ENCODE assay signal across 1 cellular context in genomic region chr12:49131051-49131972, GRCh38.
TF ChIP-seq lines count a peak whose summit lies in the region.

TUBA1B (minus strand) TSS chr12:49131395; CDS start chr12:49131300, 95 bp downstream.

TF ChIP-seq in K562, 482 proteins besides CTCF, POLR2A, EP300 and RAD21 (continued from another document and continues in another):
- TF ChIP-seq, protein P1, sequence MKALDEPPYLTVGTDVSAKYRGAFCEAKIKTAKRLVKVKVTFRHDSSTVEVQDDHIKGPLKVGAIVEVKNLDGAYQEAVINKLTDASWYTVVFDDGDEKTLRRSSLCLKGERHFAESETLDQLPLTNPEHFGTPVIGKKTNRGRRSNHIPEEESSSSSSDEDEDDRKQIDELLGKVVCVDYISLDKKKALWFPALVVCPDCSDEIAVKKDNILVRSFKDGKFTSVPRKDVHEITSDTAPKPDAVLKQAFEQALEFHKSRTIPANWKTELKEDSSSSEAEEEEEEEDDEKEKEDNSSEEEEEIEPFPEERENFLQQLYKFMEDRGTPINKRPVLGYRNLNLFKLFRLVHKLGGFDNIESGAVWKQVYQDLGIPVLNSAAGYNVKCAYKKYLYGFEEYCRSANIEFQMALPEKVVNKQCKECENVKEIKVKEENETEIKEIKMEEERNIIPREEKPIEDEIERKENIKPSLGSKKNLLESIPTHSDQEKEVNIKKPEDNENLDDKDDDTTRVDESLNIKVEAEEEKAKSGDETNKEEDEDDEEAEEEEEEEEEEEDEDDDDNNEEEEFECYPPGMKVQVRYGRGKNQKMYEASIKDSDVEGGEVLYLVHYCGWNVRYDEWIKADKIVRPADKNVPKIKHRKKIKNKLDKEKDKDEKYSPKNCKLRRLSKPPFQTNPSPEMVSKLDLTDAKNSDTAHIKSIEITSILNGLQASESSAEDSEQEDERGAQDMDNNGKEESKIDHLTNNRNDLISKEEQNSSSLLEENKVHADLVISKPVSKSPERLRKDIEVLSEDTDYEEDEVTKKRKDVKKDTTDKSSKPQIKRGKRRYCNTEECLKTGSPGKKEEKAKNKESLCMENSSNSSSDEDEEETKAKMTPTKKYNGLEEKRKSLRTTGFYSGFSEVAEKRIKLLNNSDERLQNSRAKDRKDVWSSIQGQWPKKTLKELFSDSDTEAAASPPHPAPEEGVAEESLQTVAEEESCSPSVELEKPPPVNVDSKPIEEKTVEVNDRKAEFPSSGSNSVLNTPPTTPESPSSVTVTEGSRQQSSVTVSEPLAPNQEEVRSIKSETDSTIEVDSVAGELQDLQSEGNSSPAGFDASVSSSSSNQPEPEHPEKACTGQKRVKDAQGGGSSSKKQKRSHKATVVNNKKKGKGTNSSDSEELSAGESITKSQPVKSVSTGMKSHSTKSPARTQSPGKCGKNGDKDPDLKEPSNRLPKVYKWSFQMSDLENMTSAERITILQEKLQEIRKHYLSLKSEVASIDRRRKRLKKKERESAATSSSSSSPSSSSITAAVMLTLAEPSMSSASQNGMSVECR (CRISPR knock-in tag; IDR thresholded peaks at IDR 0.05): peak; percentile 27; the same call in 1 of the 2 replicates
- TF ChIP-seq RREB1 (CRISPR knock-in tag; IDR thresholded peaks at IDR 0.05): peak; percentile 29; the same call in 1 of the 2 replicates
- TF ChIP-seq, protein P2, sequence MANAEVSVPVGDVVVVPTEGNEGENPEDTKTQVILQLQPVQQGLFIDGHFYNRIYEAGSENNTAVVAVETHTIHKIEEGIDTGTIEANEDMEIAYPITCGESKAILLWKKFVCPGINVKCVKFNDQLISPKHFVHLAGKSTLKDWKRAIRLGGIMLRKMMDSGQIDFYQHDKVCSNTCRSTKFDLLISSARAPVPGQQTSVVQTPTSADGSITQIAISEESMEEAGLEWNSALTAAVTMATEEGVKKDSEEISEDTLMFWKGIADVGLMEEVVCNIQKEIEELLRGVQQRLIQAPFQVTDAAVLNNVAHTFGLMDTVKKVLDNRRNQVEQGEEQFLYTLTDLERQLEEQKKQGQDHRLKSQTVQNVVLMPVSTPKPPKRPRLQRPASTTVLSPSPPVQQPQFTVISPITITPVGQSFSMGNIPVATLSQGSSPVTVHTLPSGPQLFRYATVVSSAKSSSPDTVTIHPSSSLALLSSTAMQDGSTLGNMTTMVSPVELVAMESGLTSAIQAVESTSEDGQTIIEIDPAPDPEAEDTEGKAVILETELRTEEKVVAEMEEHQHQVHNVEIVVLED (CRISPR knock-in tag; IDR thresholded peaks at IDR 0.05): 0 out of 2 replicates have a peak, but pooled peaks have one; percentile 38
- no peak; the same call in 1 of the 2 replicates for TF ChIP-seq SMARCA4 (IDR thresholded peaks at IDR 0.05)
- peak; percentile 59 to 79 for TF ChIP-seq AFF1 (IDR thresholded peaks at IDR 0.05; ENCODE audit: low read depth in 1 of 2, partially characterized antibody in 2 of 2)
- no peak for TF ChIP-seq NR2C1 (IDR thresholded peaks at IDR 0.05)
- no peak for TF ChIP-seq NR2C1 (tag; IDR thresholded peaks at IDR 0.05)
- TF ChIP-seq BMI1 (IDR thresholded peaks at IDR 0.05; ENCODE audit: low read length): no peak
- TF ChIP-seq ZNF75A (CRISPR knock-in tag; IDR thresholded peaks at IDR 0.05): no peak; the same call in 1 of the 2 replicates
- TF ChIP-seq, protein P3, sequence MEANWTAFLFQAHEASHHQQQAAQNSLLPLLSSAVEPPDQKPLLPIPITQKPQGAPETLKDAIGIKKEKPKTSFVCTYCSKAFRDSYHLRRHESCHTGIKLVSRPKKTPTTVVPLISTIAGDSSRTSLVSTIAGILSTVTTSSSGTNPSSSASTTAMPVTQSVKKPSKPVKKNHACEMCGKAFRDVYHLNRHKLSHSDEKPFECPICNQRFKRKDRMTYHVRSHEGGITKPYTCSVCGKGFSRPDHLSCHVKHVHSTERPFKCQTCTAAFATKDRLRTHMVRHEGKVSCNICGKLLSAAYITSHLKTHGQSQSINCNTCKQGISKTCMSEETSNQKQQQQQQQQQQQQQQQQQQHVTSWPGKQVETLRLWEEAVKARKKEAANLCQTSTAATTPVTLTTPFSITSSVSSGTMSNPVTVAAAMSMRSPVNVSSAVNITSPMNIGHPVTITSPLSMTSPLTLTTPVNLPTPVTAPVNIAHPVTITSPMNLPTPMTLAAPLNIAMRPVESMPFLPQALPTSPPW (CRISPR knock-in tag; IDR thresholded peaks at IDR 0.05): peak; percentile 89
- TF ChIP-seq RFX5 (IDR thresholded peaks at IDR 0.05; ENCODE audit: low read depth, low read length): no peak; the same call in 1 of the 2 replicates
- TF ChIP-seq ZFP1 (CRISPR knock-in tag; IDR thresholded peaks at IDR 0.05): 0 out of 2 replicates have a peak, but pooled peaks have one; percentile 25
- TF ChIP-seq CEBPB (tag; IDR thresholded peaks at IDR 0.05): no peak
- TF ChIP-seq TRIM25 (IDR thresholded peaks at IDR 0.05; ENCODE audit: borderline replicate concordance): peak; percentile 78; the same call in 1 of the 2 replicates
- no peak for TF ChIP-seq POLR3A (IDR thresholded peaks at IDR 0.05; ENCODE audit: borderline replicate concordance, extremely low read depth, insufficient read depth, insufficient read length)
- TF ChIP-seq PHF21A (IDR thresholded peaks at IDR 0.05; ENCODE audit: borderline replicate concordance, low read depth): 0 out of 2 replicates have a peak, but pooled peaks have one; percentile 24
- 0 out of 2 replicates have a peak, but pooled peaks have one; percentile 25 for TF ChIP-seq PHB2 (IDR thresholded peaks at IDR 0.05; ENCODE audit: low read depth)
- peak; percentile 97 for TF ChIP-seq PRPF4 (IDR thresholded peaks at IDR 0.05; ENCODE audit: insufficient read depth, low read depth, low read length, poor library complexity, severe bottlenecking)
- no peak for TF ChIP-seq ZNF124 (CRISPR knock-in tag; IDR thresholded peaks at IDR 0.05)
- no peak for TF ChIP-seq KAT2B (IDR thresholded peaks at IDR 0.05; ENCODE audit: low read depth, low read length)
- TF ChIP-seq ZNF3 (CRISPR knock-in tag; IDR thresholded peaks at IDR 0.05): no peak
- TF ChIP-seq HNRNPLL (IDR thresholded peaks at IDR 0.05; ENCODE audit: low read depth, low read length, poor library complexity, severe bottlenecking): peak; percentile 78
- TF ChIP-seq ARHGAP35 (IDR thresholded peaks at IDR 0.05; ENCODE audit: partially characterized antibody): peak; percentile 63
- peak; percentile 93 for TF ChIP-seq MYC (IDR thresholded peaks at IDR 0.05; ENCODE audit: low read depth, low read length)
- peak; percentile 90; the same call in 1 of the 2 replicates for TF ChIP-seq MYC (CRISPR knock-in tag; IDR thresholded peaks at IDR 0.05; ENCODE audit: borderline replicate concordance, low read depth)
- no peak; a peak in 1 of 4 replicates for TF ChIP-seq HDAC1 (IDR thresholded peaks at IDR 0.05)
- TF ChIP-seq PHB (CRISPR knock-in tag; IDR thresholded peaks at IDR 0.05): peak; percentile 92
- TF ChIP-seq ZNF324 (CRISPR knock-in tag; IDR thresholded peaks at IDR 0.05): no peak; the same call in 1 of the 2 replicates
- TF ChIP-seq BRD4 (IDR thresholded peaks at IDR 0.05): peak; percentile 99
- TF ChIP-seq HNRNPUL1 (IDR thresholded peaks at IDR 0.05; ENCODE audit: low read length): peak; percentile 32; the same call in 1 of the 2 replicates
- TF ChIP-seq ZNF717 (CRISPR knock-in tag; IDR thresholded peaks at IDR 0.05): peak; percentile 54
- TF ChIP-seq TAF15 (IDR thresholded peaks at IDR 0.05; ENCODE audit: low read depth, low read length): 0 out of 2 replicates have a peak, but pooled peaks have one; percentile 82
- no peak for TF ChIP-seq ZNF583 (CRISPR knock-in tag; IDR thresholded peaks at IDR 0.05)
- TF ChIP-seq ZNF830 (CRISPR knock-in tag; IDR thresholded peaks at IDR 0.05): no peak
- no peak for TF ChIP-seq HMG20A (CRISPR knock-in tag; conservative IDR thresholded peaks at IDR 0.05)
- peak; percentile 71; the same call in 1 of the 2 replicates for TF ChIP-seq ZNF197 (CRISPR knock-in tag; IDR thresholded peaks at IDR 0.05; ENCODE audit: low read depth)
- TF ChIP-seq ATF4 (CRISPR knock-in tag; IDR thresholded peaks at IDR 0.05): no peak
- TF ChIP-seq MTA1 (IDR thresholded peaks at IDR 0.05; ENCODE audit: borderline replicate concordance): no peak
- TF ChIP-seq MIER1 (IDR thresholded peaks at IDR 0.05; ENCODE audit: low read depth): no peak
